Comparison of ENCODE assay signal across 8 cellular contexts in genomic region chr11:60378359-60378758, GRCh38. TPM values are rescaled to one million over a fixed set of nuclear protein-coding genes. Genes with fewer than 3 reads are reported as not detected.
DNase-seq lines count a peak whose midpoint lies in the region; ATAC-seq and TF ChIP-seq lines count a peak whose summit lies in the region.

MS4A7 (plus strand) TSS chr11:60378532; CDS start chr11:60383142, 4,610 bp downstream.

- peak within 1 kb of the TSS; percentile 33 for H3K9ac ChIP-seq in OCI-LY3 (ENCODE audit: low read length)

- 10 to 28% methylated on average over 3 of the region's 3 CpGs for WGBS in lung, 2 donors

- DNase-seq in lung (ENCODE audit: low spot score), result no peak
- no peak for DNase-seq in foreskin fibroblast
- no peak for DNase-seq in activated CD8-positive, alpha-beta memory T cell treated with anti-CD3 and anti-CD28 coated beads, Interleukin-2, amount 50 U/mL, for 4 hours
- no peak for DNase-seq in NCI-H2029 (lab: John Stamatoyannopoulos, UW)
- no peak for DNase-seq in ACHN

- ATAC-seq in GM18519 (IDR thresholded peaks at IDR 0.05; ENCODE audit: low FRiP score, unreplicated experiment), result peak; percentile 91
- ATAC-seq in HG02763 (IDR thresholded peaks at IDR 0.05; ENCODE audit: unreplicated experiment), result peak; percentile 81
- peak; percentile 68 for ATAC-seq in lung (ENCODE audit: insufficient read depth, low FRiP score)

- peak within 1 kb of the TSS; percentile 48 for H3K4me2 ChIP-seq in OCI-LY3 (ENCODE audit: low read length)

- H3K4me3 ChIP-seq in OCI-LY3 (ENCODE audit: low read length) (peak within 1 kb of the TSS; percentile 32), lung (no peak within 1 kb of the TSS), foreskin fibroblast (ENCODE audit: low read depth in 1 of 2, low read length in 2 of 2) (no peak within 1 kb of the TSS)

- H3K27ac ChIP-seq in OCI-LY3 (ENCODE audit: low read length), result peak within 1 kb of the TSS; percentile 57
- peak within 1 kb of the TSS in 1 of 2 donors; percentile 58 for H3K27ac ChIP-seq in lung (ENCODE audit: low read depth in 1 of 2, low read length in 1 of 2)

- TF ChIP-seq CTCF in OCI-LY3 (IDR thresholded peaks at IDR 0.05; ENCODE audit: low read depth, low read length) (no peak), lung (IDR thresholded peaks at IDR 0.05; ENCODE audit: control extremely low read depth, extremely low read depth) (no peak), foreskin fibroblast (IDR thresholded peaks at IDR 0.05; ENCODE audit: low read depth, low read length) (no peak)

- H3K79me2 ChIP-seq in OCI-LY3 (ENCODE audit: low read length), result no peaks in the 10 kb centered on the region

- H3K9me3 ChIP-seq in OCI-LY3 (ENCODE audit: insufficient read depth, low read length) (no peaks in the 10 kb centered on the region), lung (ENCODE audit: control insufficient read depth in 2 of 2, insufficient read depth in 1 of 2, low read length in 1 of 2) (peaks cover 0 to 2% of the 10 kb centered on the region in 2 donors)

- peak within 1 kb of the TSS; percentile 33 for H2AFZ ChIP-seq in OCI-LY3 (ENCODE audit: low read depth, low read length)

- H3K4me1 ChIP-seq in OCI-LY3 (ENCODE audit: low read length) (peaks cover 18% of the 10 kb centered on the region), lung (ENCODE audit: control insufficient read depth in 2 of 2, insufficient read depth in 2 of 2, low read length in 2 of 2) (peaks cover 0 to 7% of the 10 kb centered on the region in 2 donors)

- H3K36me3 ChIP-seq in OCI-LY3 (replicated peaks; ENCODE audit: low read depth, low read length) (peaks cover 5% of the 10 kb centered on the region), lung (ENCODE audit: control insufficient read depth in 2 of 2, insufficient read depth in 2 of 2, low read length in 2 of 2) (no peaks in the 10 kb centered on the region)

- in situ Hi-C loops in ACHN (cut with HindIII; ENCODE audit: low pct_ligation_motif_present, low pct_unique_long_range_greater_than_20kb, low sequenced_read_pairs), result no loop called here

- H3K27me3 ChIP-seq in OCI-LY3 (ENCODE audit: low read depth, low read length), result no peaks in the 10 kb centered on the region
- no peaks in the 10 kb centered on the region for H3K27me3 ChIP-seq in lung (ENCODE audit: control insufficient read depth, insufficient read depth)

- H4K20me1 ChIP-seq in OCI-LY3 (ENCODE audit: insufficient read depth, low read length), result no peaks in the 10 kb centered on the region

RNA-seq across cellular contexts. Expression of gene MS4A7, which starts in this region (rescaled TPM):
- 100 to 1,000 TPM in 1 of 2 donors, 10 to 100 TPM in 1; 27.7 to 111 TPM for total RNA-seq in lung
- 10 to 100 TPM; 46.5 to 50.6 TPM for polyA plus RNA-seq in lung
